ENCODE assay signal across 10 cellular contexts in the genomic region with DNA sequence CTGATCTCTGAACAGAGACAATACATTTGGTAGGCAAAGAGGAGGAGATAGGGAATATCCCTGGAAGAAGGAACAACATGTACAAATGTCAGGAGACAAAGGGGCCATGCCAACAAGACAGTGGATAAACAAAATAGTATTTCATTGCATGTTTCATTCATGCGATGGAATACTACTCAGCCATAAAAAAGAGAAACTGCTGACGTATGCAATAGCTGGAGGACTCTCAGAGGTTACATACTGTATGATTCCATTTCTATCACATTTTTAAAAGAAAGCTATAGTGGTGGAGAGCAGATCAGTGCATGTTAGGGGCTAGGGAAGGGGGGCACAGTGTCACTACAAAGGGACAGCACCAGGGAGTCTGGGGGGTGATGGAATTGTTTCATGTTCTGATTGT.
"Had no signal": no experiment of that assay in that cellular context is flagged by ENCODE, and none has a peak within 500 bp of the region (broad histone marks: within the 10 kb centered on the region; RNA-seq: fewer than 3 reads in every experiment).

No MANE protein-coding gene starts in this region.

- H2AFZ ChIP-seq: GM23338 had no signal

- DNase-seq: H9, HCEC 1CT, HFFc6, Karpas-422, KBM-7 had no signal

- H3K27ac ChIP-seq: KMS-11 had no signal

- H3K4me2 ChIP-seq: GM23338, KMS-11 had no signal

- FAIRE-seq: H1, H54, HTR-8/SVneo had no signal

- H3K4me3 ChIP-seq: GM23338 had no signal

- H3K9ac ChIP-seq: KMS-11 had no signal
